ENCODE assay signal across 15 cellular contexts in genomic region chr7:83640731-83641533, GRCh38. TPM values are rescaled to one million over a fixed set of nuclear protein-coding genes. Genes with fewer than 3 reads are reported as not detected.
A peak's percentile ranks its signal among the peaks of the same experiment; 100 is the strongest.
DNase-seq lines count a peak whose midpoint lies in the region; ATAC-seq and TF ChIP-seq lines count a peak whose summit lies in the region.
"Had no signal": no experiment of that assay in that cellular context is flagged by ENCODE, and none has a peak within 500 bp of the region (broad histone marks: within the 10 kb centered on the region; RNA-seq: fewer than 3 reads in every experiment).

No MANE protein-coding gene starts in this region.

- H3K36me3 Mint-ChIP-seq in endodermal cell (ENCODE audit: low read depth) = peaks cover 20% of the 10 kb centered on the region
- H3K36me3 Mint-ChIP-seq in activated T-helper 17 cell treated with anti-CD3 and anti-CD28 coated beads, Interleukin-2, amount 50 U/mL, for 72 hours (ENCODE audit: low read depth) = no peaks in the 10 kb centered on the region
- H3K36me3 Mint-ChIP-seq: IgD-negative memory B cell had no signal

- in situ Hi-C loops in ACHN (cut with HindIII; ENCODE audit: low pct_ligation_motif_present, low pct_unique_long_range_greater_than_20kb, low sequenced_read_pairs) = no loop called here

- H3K4me1 Mint-ChIP-seq in endodermal cell = peaks cover 46% of the 10 kb centered on the region
- no peaks in the 10 kb centered on the region for H3K4me1 Mint-ChIP-seq in activated T-helper 17 cell treated with anti-CD3 and anti-CD28 coated beads, Interleukin-2, amount 50 U/mL, for 72 hours
- H3K4me1 Mint-ChIP-seq: IgD-negative memory B cell had no signal

- H3K36me3 ChIP-seq in H7 (replicated peaks; ENCODE audit: control insufficient read depth, insufficient read depth, low read length) = no peaks in the 10 kb centered on the region
- peaks cover 30% of the 10 kb centered on the region for H3K36me3 ChIP-seq in endodermal cell (ENCODE audit: control insufficient read depth, insufficient read depth, low read length)
- no peaks in the 10 kb centered on the region for H3K36me3 ChIP-seq in urinary bladder (ENCODE audit: insufficient read depth)
- H3K36me3 ChIP-seq: BE2C, SJSA1 had no signal

- H3K4me3 ChIP-seq in H7 (ENCODE audit: insufficient read depth, low read depth, low read length) (no peak overlapping the region), endodermal cell (ENCODE audit: low read length) (peak overlapping the region; percentile 98), urinary bladder (ENCODE audit: low read depth, low read length) (no peak overlapping the region), foreskin fibroblast (ENCODE audit: low read depth in 1 of 2, low read length in 2 of 2) (no peak overlapping the region)
- H3K4me3 ChIP-seq: SJSA1 had no signal

- WGBS in endodermal cell (ENCODE audit: insufficient coverage in 1 of 2, insufficient read length in 1 of 2), 2 experiments = 65% methylated on average over 1 of the region's 1 CpG; no CpG with 5 or more reads in 1 of the 2 experiments
- 72% methylated on average over 1 of the region's 1 CpG for WGBS in urinary bladder

- H3K9me3 ChIP-seq in endodermal cell (ENCODE audit: control insufficient read depth, low read length) = no peaks in the 10 kb centered on the region
- H3K9me3 ChIP-seq: BE2C, SJSA1 had no signal

- H3K4me1 ChIP-seq in endodermal cell (ENCODE audit: control insufficient read depth, insufficient read depth, low read length) (peaks cover 8% of the 10 kb centered on the region), urinary bladder (ENCODE audit: insufficient read depth) (no peaks in the 10 kb centered on the region)
- H3K4me1 ChIP-seq: SJSA1 had no signal

- no peak for ATAC-seq in activated T-helper 17 cell treated with anti-CD3 and anti-CD28 coated beads, Interleukin-2, amount 50 U/mL, for 72 hours (replicated peaks)
- ATAC-seq: PC-3 had no signal

- TF ChIP-seq CTCF in endodermal cell (conservative IDR thresholded peaks at IDR 0.05) = no peak
- TF ChIP-seq CTCF in foreskin fibroblast (IDR thresholded peaks at IDR 0.05; ENCODE audit: low read depth, low read length) = no peak

- no peaks in the 10 kb centered on the region for H3K9me3 Mint-ChIP-seq in endodermal cell
- H3K9me3 Mint-ChIP-seq in activated T-helper 17 cell treated with anti-CD3 and anti-CD28 coated beads, Interleukin-2, amount 50 U/mL, for 72 hours = peaks cover 3% of the 10 kb centered on the region
- H3K9me3 Mint-ChIP-seq: CD4-positive, alpha-beta T cell had no signal

- no peaks in the 10 kb centered on the region for H3K27me3 ChIP-seq in H7 (ENCODE audit: control insufficient read depth, insufficient read depth, low read length)
- H3K27me3 ChIP-seq in endodermal cell (ENCODE audit: control insufficient read depth, insufficient read depth, low read length, poor library complexity, severe bottlenecking) = no peaks in the 10 kb centered on the region
- H3K27me3 ChIP-seq: BE2C had no signal

- H3K27me3 Mint-ChIP-seq in endodermal cell (ENCODE audit: insufficient read depth) = no peaks in the 10 kb centered on the region
- no peaks in the 10 kb centered on the region for H3K27me3 Mint-ChIP-seq in activated T-helper 17 cell treated with anti-CD3 and anti-CD28 coated beads, Interleukin-2, amount 50 U/mL, for 72 hours
- H3K27me3 Mint-ChIP-seq: CD4-positive, alpha-beta T cell; IgD-negative memory B cell had no signal

- H3K27ac ChIP-seq in endodermal cell (ENCODE audit: low read depth, low read length) (no peak overlapping the region), urinary bladder (ENCODE audit: low read depth) (peak overlapping the region; percentile 50)
- H3K27ac ChIP-seq: SJSA1 had no signal

- no peak overlapping the region for H3K4me3 Mint-ChIP-seq in endodermal cell
- no peak overlapping the region for H3K4me3 Mint-ChIP-seq in activated T-helper 17 cell treated with anti-CD3 and anti-CD28 coated beads, Interleukin-2, amount 50 U/mL, for 72 hours
- H3K4me3 Mint-ChIP-seq: CD4-positive, alpha-beta T cell; IgD-negative memory B cell had no signal

- peak; percentile 15 for DNase-seq in H7
- peak; percentile 37 for DNase-seq in NCI-H526 treated with DMSO at 0.1 percent for 48 hours (lab: John Stamatoyannopoulos, UW)
- peak; percentile 40 for DNase-seq in endodermal cell
- no peak for DNase-seq in foreskin fibroblast
- no peak for DNase-seq in ACHN
- DNase-seq: BE2C; CD4-positive, alpha-beta T cell; Kasumi-1; NCI-H1105 treated with DMSO at 0.1 percent for 48 hours; NCI-H1930; PC-3 had no signal

- H3K9ac ChIP-seq in endodermal cell (ENCODE audit: extremely low read depth, low read length, poor library complexity, severe bottlenecking) = no peak overlapping the region

- no peak overlapping the region for H3K27ac Mint-ChIP-seq in endodermal cell
- no peak overlapping the region for H3K27ac Mint-ChIP-seq in activated T-helper 17 cell treated with anti-CD3 and anti-CD28 coated beads, Interleukin-2, amount 50 U/mL, for 72 hours
- H3K27ac Mint-ChIP-seq: CD4-positive, alpha-beta T cell; IgD-negative memory B cell had no signal

RNA-seq across cellular contexts. Expression of gene SEMA3E, which starts 8.0 kb away (rescaled TPM):
- total RNA-seq in H7 (2014; rRNA removed; shearing (Covaris generic)) = 1.7 and 5.8 TPM in 2 replicates
- total RNA-seq in endodermal cell = 100 to 1,000 TPM; 339 to 438 TPM
- 9.2 TPM for polyA plus RNA-seq in endodermal cell (2013, experiment 1 of 2)
- polyA plus RNA-seq in endodermal cell (2013, experiment 2 of 2) = 11.0 TPM
- total RNA-seq in urinary bladder = 24.3 TPM
- 12.6 TPM for polyA plus RNA-seq in urinary bladder
- not detected for total RNA-seq in activated T-helper 17 cell treated with anti-CD3 and anti-CD28 coated beads, Interleukin-2, amount 50 U/mL, for 72 hours
- total RNA-seq: CD4-positive, alpha-beta T cell had no signal
- polyA plus RNA-seq: IgD-negative memory B cell had no signal

Comparison
In these comparisons a context has a peak if more than half of its experiments do, and no peak if none do; other contexts are left out.
1. DNase-seq: peak in H7 (single experiment), NCI-H526 treated with DMSO at 0.1 percent for 48 hours (single experiment) and endodermal cell (single experiment); none in foreskin fibroblast (0 of 2) and ACHN (single experiment).
2. RNA of gene SEMA3E, which starts 8.0 kb away (total RNA-seq): 339 to 438 TPM in endodermal cell; 24.3 TPM in urinary bladder (single experiment), 1.7 to 5.8 TPM in H7 and not detected in activated T-helper 17 cell treated with anti-CD3 and anti-CD28 coated beads, Interleukin-2, amount 50 U/mL, for 72 hours; every median in the first group is over 10 times any median in the second.